22 cellular contexts compared by ENCODE assay signal in the genomic region with DNA sequence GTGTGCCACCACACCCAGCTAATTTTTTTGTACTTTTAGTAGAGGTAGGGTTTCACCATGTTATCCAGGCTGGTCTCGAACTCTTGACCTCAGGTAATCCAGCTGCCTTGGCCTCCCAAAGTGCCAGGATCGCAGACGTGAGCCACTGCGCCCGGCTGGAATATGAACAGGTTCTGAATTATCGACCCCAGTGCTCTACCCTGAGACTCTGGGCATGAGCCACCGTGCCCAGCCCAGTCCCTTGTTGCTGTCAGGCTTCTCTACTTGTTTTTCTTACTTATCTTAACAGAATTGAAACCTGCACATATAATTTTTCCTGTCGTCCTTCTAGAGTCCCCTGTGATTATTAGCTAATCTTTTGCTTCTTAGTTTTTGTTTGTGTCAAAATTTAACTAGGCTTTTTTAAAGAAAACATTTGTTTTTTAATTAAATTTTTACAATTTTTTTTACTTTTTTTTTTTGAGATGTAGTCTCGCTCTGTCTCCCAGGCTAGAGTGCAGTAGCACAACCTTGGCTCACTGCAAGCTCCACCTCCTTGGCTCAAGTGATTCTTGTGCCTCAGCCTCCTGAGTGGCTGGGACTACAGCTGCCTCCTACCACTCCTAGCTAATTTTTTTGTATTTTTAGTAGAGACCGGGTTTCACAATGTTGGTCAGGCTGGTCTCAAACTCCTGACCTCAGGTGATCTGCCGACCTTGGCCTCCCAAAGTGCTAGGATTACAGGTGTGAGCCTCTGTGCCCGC.
"Had no signal": no experiment of that assay in that cellular context is flagged by ENCODE, and none has a peak within 500 bp of the region (broad histone marks: within the 10 kb centered on the region; RNA-seq: fewer than 3 reads in every experiment).

No MANE protein-coding gene starts in this region.

- H3K4me1 ChIP-seq: SJSA1 had no signal

- H3K27me3 ChIP-seq: MG63, SJSA1 had no signal

- H3K27ac ChIP-seq: SJSA1, SK-N-MC had no signal

- H3K4me3 ChIP-seq: MG63, SJSA1, SK-N-MC had no signal

- DNase-seq: KBM-7, MG63, NCI-H1092, NCI-H1105 treated with DMSO at 0.1 percent for 48 hours, NCI-H1417 treated with DMSO at 0.1 percent for 48 hours, NCI-H146, NCI-H1694 treated with DMSO at 0.1 percent for 48 hours, NCI-H1930, NCI-H2081, NCI-H2107, NCI-H226, NCI-H446, NCI-H510A, NCI-H524 treated with DMSO at 0.1 percent for 48 hours, NCI-H69, NCI-H774, Right ventricle myocardium superior, RPMI8226, SIG-M5 had no signal

- H3K9me3 ChIP-seq: MG63, SJSA1 had no signal

- FAIRE-seq: RCC 7860 had no signal
